24 cellular contexts compared by ENCODE assay signal in genomic region chr13:53136554-53136953, GRCh38.
DNase-seq lines count a peak whose midpoint lies in the region; ATAC-seq, FAIRE-seq and TF ChIP-seq lines count a peak whose summit lies in the region.
"Had no signal": no experiment of that assay in that cellular context is flagged by ENCODE, and none has a peak within 500 bp of the region (broad histone marks: within the 10 kb centered on the region; RNA-seq: fewer than 3 reads in every experiment).

No MANE protein-coding gene starts in this region.

- CTCF ChIA-PET in HEK293 (lab: Yijun Ruan, JAX): interaction anchor here (0.9 kb wide), 1 partner anchor 15 kb away, joined by 6 read pairs; no protein-coding TSS in a partner anchor

- H3K4me1 ChIP-seq in HEK293 (ENCODE audit: control insufficient read depth, insufficient read depth, low read length) (no peaks in the 10 kb centered on the region), pancreas (no peaks in the 10 kb centered on the region), endodermal cell (ENCODE audit: control insufficient read depth, insufficient read depth, low read length) (no peaks in the 10 kb centered on the region)
- H3K4me1 ChIP-seq: A549; BE2C; BLaER1 treated with 17β-estradiol and CSF1 and Interleukin-3, amounts not matched to agents 10 nM and 100 nM had no signal

- H3K36me3 ChIP-seq in HEK293 (ENCODE audit: control insufficient read depth in 2 of 2, insufficient read depth in 1 of 2, low read length in 2 of 2) (no peaks in the 10 kb centered on the region), pancreas (no peaks in the 10 kb centered on the region), endodermal cell (ENCODE audit: control insufficient read depth, insufficient read depth, low read length) (no peaks in the 10 kb centered on the region)
- H3K36me3 ChIP-seq: BE2C; BLaER1 treated with 17β-estradiol and CSF1 and Interleukin-3, amounts not matched to agents 10 nM and 100 nM had no signal

- 34 to 40% methylated on average over 2 of the region's 2 CpGs for WGBS in pancreas, 2 donors
- 92% methylated on average over 2 of the region's 2 CpGs; no CpG with 5 or more reads in 1 of the 2 experiments for WGBS in endodermal cell (ENCODE audit: insufficient coverage in 1 of 2, insufficient read length in 1 of 2), 2 experiments

- no peaks in the 10 kb centered on the region for H3K36me3 Mint-ChIP-seq in endodermal cell (ENCODE audit: low read depth)
- H3K36me3 Mint-ChIP-seq: CD14-positive monocyte; CD8-positive, alpha-beta memory T cell had no signal

- H3K9ac ChIP-seq in endodermal cell (ENCODE audit: extremely low read depth, low read length, poor library complexity, severe bottlenecking): no peak overlapping the region
- H3K9ac ChIP-seq: BLaER1 treated with 17β-estradiol and CSF1 and Interleukin-3, amounts not matched to agents 10 nM and 100 nM; GM23248 had no signal

- H3K27me3 ChIP-seq in pancreas (no peaks in the 10 kb centered on the region), endodermal cell (ENCODE audit: control insufficient read depth, insufficient read depth, low read length, poor library complexity, severe bottlenecking) (no peaks in the 10 kb centered on the region)
- H3K27me3 ChIP-seq: BE2C; BLaER1 treated with 17β-estradiol and CSF1 and Interleukin-3, amounts not matched to agents 10 nM and 100 nM had no signal

- H3K27ac Mint-ChIP-seq in endodermal cell: no peak overlapping the region
- H3K27ac Mint-ChIP-seq: CD14-positive monocyte; CD4-positive, alpha-beta T cell; CD8-positive, alpha-beta memory T cell had no signal

- POLR2A ChIA-PET in HEK293 (lab: Yijun Ruan, JAX): no interaction called here

- H3K9me3 ChIP-seq in HEK293 (ENCODE audit: control insufficient read depth, insufficient read depth, low read depth, low read length) (no peaks in the 10 kb centered on the region), pancreas (no peaks in the 10 kb centered on the region), endodermal cell (ENCODE audit: control insufficient read depth, low read length) (no peaks in the 10 kb centered on the region)
- H3K9me3 ChIP-seq: A549; BE2C; BLaER1 treated with 17β-estradiol and CSF1 and Interleukin-3, amounts not matched to agents 10 nM and 100 nM had no signal

- peak; percentile 44 for DNase-seq in NCI-H82 (lab: John Stamatoyannopoulos, UW)
- no peak for DNase-seq in NCI-H82 treated with DMSO at 0.1 percent for 48 hours (lab: John Stamatoyannopoulos, UW; ENCODE audit: unreplicated experiment)
- DNase-seq in pancreas: no peak
- no peak for DNase-seq in endodermal cell
- no peak for DNase-seq in NCI-H1694 (lab: John Stamatoyannopoulos, UW)
- DNase-seq: 8988T; ACHN; AML-193; BE2C; CD4-positive, alpha-beta T cell; CD8-positive, alpha-beta memory T cell; DMS153; DND-41; GDM1; GM23248; H7; HCEC 1CT had no signal

- intact Hi-C loops in pancreas (cut with DNase I): no loop called here

- H3K4me3 Mint-ChIP-seq in endodermal cell: no peak overlapping the region
- H3K4me3 Mint-ChIP-seq: CD14-positive monocyte; CD4-positive, alpha-beta T cell; CD8-positive, alpha-beta memory T cell had no signal

- H3K27ac ChIP-seq in HEK293 (ENCODE audit: extremely low read depth, low read depth, low read length) (no peak overlapping the region), pancreas (no peak overlapping the region), endodermal cell (ENCODE audit: low read depth, low read length) (no peak overlapping the region)
- H3K27ac ChIP-seq: A549; BLaER1 treated with 17β-estradiol and CSF1 and Interleukin-3, amounts not matched to agents 10 nM and 100 nM; GM23248 had no signal

- H3K27me3 Mint-ChIP-seq in endodermal cell (ENCODE audit: insufficient read depth): no peaks in the 10 kb centered on the region

- H3K9me3 Mint-ChIP-seq in endodermal cell: no peaks in the 10 kb centered on the region
- H3K9me3 Mint-ChIP-seq: CD4-positive, alpha-beta T cell; CD8-positive, alpha-beta memory T cell had no signal

- no peak for TF ChIP-seq CTCF in HEK293 (tag by site-specific recombination; IDR thresholded peaks at IDR 0.05)
- TF ChIP-seq CTCF in pancreas (IDR thresholded peaks at IDR 0.05): no peak
- no peak for TF ChIP-seq CTCF in endodermal cell (conservative IDR thresholded peaks at IDR 0.05)

- ATAC-seq in pancreas: peak in 3 of 4 donors; percentile 63 to 73 (median 68)
- ATAC-seq: A549, GM12878 had no signal

- H3K4me3 ChIP-seq in HEK293 (ENCODE audit: low read depth, low read length): no peak overlapping the region
- H3K4me3 ChIP-seq in pancreas: no peak overlapping the region
- H3K4me3 ChIP-seq in endodermal cell (ENCODE audit: low read length): no peak overlapping the region
- H3K4me3 ChIP-seq: A549; BLaER1 treated with 17β-estradiol and CSF1 and Interleukin-3, amounts not matched to agents 10 nM and 100 nM; GM12878; GM23248 had no signal

- H3K4me1 Mint-ChIP-seq in endodermal cell: peaks cover 8% of the 10 kb centered on the region
- H3K4me1 Mint-ChIP-seq: CD14-positive monocyte; CD8-positive, alpha-beta memory T cell had no signal

- FAIRE-seq in pancreas (lab: Jason Lieb, UNC): no peak
- FAIRE-seq: A549, GM12878, GM19239, H1 had no signal

TF ChIP-seq in HEK293, 187 proteins besides CTCF, POLR2A, EP300 and RAD21:
- TF ChIP-seq YY2 (tag by site-specific recombination; IDR thresholded peaks at IDR 0.05) (no peak), ZNF585B (tag by site-specific recombination; IDR thresholded peaks at IDR 0.05) (peak; percentile 58)
